Comparison of ENCODE assay signal across 27 cellular contexts in genomic region chr12:114528766-114529165, GRCh38.
"Had no signal": no experiment of that assay in that cellular context is flagged by ENCODE, and none has a peak within 500 bp of the region (broad histone marks: within the 10 kb centered on the region; RNA-seq: fewer than 3 reads in every experiment).

No MANE protein-coding gene starts in this region.

- H3K4me2 ChIP-seq: neural progenitor cell had no signal

- H3K27ac Mint-ChIP-seq: naive thymus-derived CD4-positive, alpha-beta T cell; natural killer cell; nephron; neural progenitor cell; stimulated activated effector memory CD8-positive, alpha-beta T cell treated with anti-CD3 and anti-CD28 coated beads, Interleukin-12 subunit alpha, Interleukin-12 subunit beta, amount 100 ng/mL, for 72 hours; stimulated activated naive B cell treated with anti-CD40 and anti-IgM and Interleukin-4, amounts not matched to agents 10 μg/mL and 1 μg/mL and 100 μg/mL, for 72 hours; stimulated activated naive CD8-positive, alpha-beta T cell treated with anti-CD3 and anti-CD28 coated beads, Interleukin-15, Interleukin-2, amounts not matched to agents 100 ng/mL and 50 ng/mL, for 24 hours; type B pancreatic cell had no signal

- H3K27ac ChIP-seq: neural progenitor cell, ovary, prostate gland, right atrium auricular region, right lobe of liver, sigmoid colon, stomach, thoracic aorta, thyroid gland, tibial nerve, upper lobe of right lung, uterus had no signal

- H3K9ac ChIP-seq: neural progenitor cell had no signal

- ATAC-seq: naive thymus-derived CD4-positive, alpha-beta T cell; natural killer cell; right lobe of liver; stimulated activated effector memory CD8-positive, alpha-beta T cell treated with anti-CD3 and anti-CD28 coated beads, Interleukin-12 subunit alpha, Interleukin-12 subunit beta, amount 100 ng/mL, for 72 hours; stimulated activated naive B cell treated with anti-CD40 and anti-IgM and Interleukin-4, amounts not matched to agents 10 μg/mL and 1 μg/mL and 100 μg/mL, for 72 hours; upper lobe of right lung had no signal

- H3K9me3 Mint-ChIP-seq: natural killer cell; neural progenitor cell; stimulated activated naive B cell treated with anti-CD40 and anti-IgM and Interleukin-4, amounts not matched to agents 10 μg/mL and 1 μg/mL and 100 μg/mL, for 72 hours; stimulated activated naive CD8-positive, alpha-beta T cell treated with anti-CD3 and anti-CD28 coated beads, Interleukin-15, Interleukin-2, amounts not matched to agents 100 ng/mL and 50 ng/mL, for 24 hours; type B pancreatic cell had no signal

- H3K27me3 ChIP-seq: ovary, right atrium auricular region, right lobe of liver, thyroid gland, tibial nerve, upper lobe of right lung, uterus had no signal

- H3K9me3 ChIP-seq: ovary, prostate gland, right atrium auricular region, right lobe of liver, sigmoid colon, stomach, thoracic aorta, thyroid gland, upper lobe of right lung, uterus had no signal

- H3K36me3 Mint-ChIP-seq: naive thymus-derived CD4-positive, alpha-beta T cell; natural killer cell; neural progenitor cell; stimulated activated effector memory CD8-positive, alpha-beta T cell treated with anti-CD3 and anti-CD28 coated beads, Interleukin-12 subunit alpha, Interleukin-12 subunit beta, amount 100 ng/mL, for 72 hours; stimulated activated naive B cell treated with anti-CD40 and anti-IgM and Interleukin-4, amounts not matched to agents 10 μg/mL and 1 μg/mL and 100 μg/mL, for 72 hours; type B pancreatic cell had no signal

- H3K4me1 Mint-ChIP-seq: naive thymus-derived CD4-positive, alpha-beta T cell; natural killer cell; nephron; neural progenitor cell; stimulated activated effector memory CD8-positive, alpha-beta T cell treated with anti-CD3 and anti-CD28 coated beads, Interleukin-12 subunit alpha, Interleukin-12 subunit beta, amount 100 ng/mL, for 72 hours; stimulated activated naive B cell treated with anti-CD40 and anti-IgM and Interleukin-4, amounts not matched to agents 10 μg/mL and 1 μg/mL and 100 μg/mL, for 72 hours had no signal

- DNase-seq: naive thymus-derived CD4-positive, alpha-beta T cell; natural killer cell; occipital lobe; ovary; retina; right lobe of liver; sigmoid colon; small intestine; stimulated activated CD4-positive, alpha-beta T cell treated with anti-CD3 and anti-CD28 coated beads, Interleukin-15, amount 100 ng/mL, for 24 hours; stimulated activated CD4-positive, alpha-beta T cell treated with anti-CD3 and anti-CD28 coated beads, Interleukin-2, amount 100 ng/mL, for 24 hours; stimulated activated CD4-positive, alpha-beta T cell treated with anti-CD3 and anti-CD28 coated beads, Interleukin-2, amount 100 ng/mL, for 48 hours; stimulated activated CD4-positive, alpha-beta T cell treated with anti-CD3 and anti-CD28 coated beads, Interleukin-4, amount 100 ng/mL, for 24 hours; stimulated activated naive B cell treated with anti-CD40 and anti-IgM and Interleukin-4, amounts not matched to agents 10 μg/mL and 1 μg/mL and 100 μg/mL, for 72 hours; stimulated activated naive CD4-positive, alpha-beta T cell treated with Interleukin-2 at 50 U/mL for 16 hours; stomach; thyroid gland; upper lobe of right lung; uterus had no signal

- H3K4me1 ChIP-seq: neural progenitor cell, prostate gland, right atrium auricular region, right lobe of liver, sigmoid colon, stomach, thyroid gland, tibial nerve, upper lobe of right lung, uterus had no signal

- H3K4me3 Mint-ChIP-seq: naive thymus-derived CD4-positive, alpha-beta T cell; natural killer cell; nephron; neural progenitor cell; stimulated activated effector memory CD8-positive, alpha-beta T cell treated with anti-CD3 and anti-CD28 coated beads, Interleukin-12 subunit alpha, Interleukin-12 subunit beta, amount 100 ng/mL, for 72 hours; stimulated activated naive B cell treated with anti-CD40 and anti-IgM and Interleukin-4, amounts not matched to agents 10 μg/mL and 1 μg/mL and 100 μg/mL, for 72 hours; stimulated activated naive CD8-positive, alpha-beta T cell treated with anti-CD3 and anti-CD28 coated beads, Interleukin-15, Interleukin-2, amounts not matched to agents 100 ng/mL and 50 ng/mL, for 24 hours; type B pancreatic cell had no signal

- H3K4me3 ChIP-seq: neural progenitor cell, ovary, prostate gland, right atrium auricular region, right lobe of liver, sigmoid colon, stomach, thoracic aorta, thyroid gland, tibial nerve, upper lobe of right lung, uterus had no signal

- H2AFZ ChIP-seq: neural progenitor cell had no signal

- H3K36me3 ChIP-seq: neural progenitor cell, ovary, prostate gland, right atrium auricular region, right lobe of liver, sigmoid colon, stomach, thoracic aorta, thyroid gland, tibial nerve, upper lobe of right lung, uterus had no signal

- H3K27me3 Mint-ChIP-seq: stimulated activated naive B cell treated with anti-CD40 and anti-IgM and Interleukin-4, amounts not matched to agents 10 μg/mL and 1 μg/mL and 100 μg/mL, for 72 hours had no signal
